In the genomic region with DNA sequence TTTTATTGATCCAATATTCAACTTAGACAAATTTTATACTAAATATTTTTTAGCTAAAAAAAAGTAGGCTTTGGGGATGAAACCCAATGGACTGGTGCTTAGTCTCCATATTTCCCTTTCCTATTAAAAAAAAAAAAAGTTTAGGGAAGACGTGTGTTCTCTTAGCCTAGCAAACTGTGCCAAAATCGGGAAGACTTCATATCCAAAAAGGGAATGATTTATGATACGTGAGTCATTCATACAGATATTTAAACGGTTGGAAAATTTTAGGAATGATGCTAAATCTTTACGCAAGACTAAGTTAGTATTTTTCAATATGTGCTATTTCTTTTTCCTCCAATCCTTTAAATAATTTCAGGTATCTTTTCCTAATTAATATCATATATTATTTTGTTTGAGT, we compare ENCODE assay signal across 20 cellular contexts.
"Had no signal": no experiment of that assay in that cellular context is flagged by ENCODE, and none has a peak within 500 bp of the region (broad histone marks: within the 10 kb centered on the region; RNA-seq: fewer than 3 reads in every experiment).

No MANE protein-coding gene starts in this region.

- ATAC-seq: HepG2, Panc1, Right ventricle myocardium inferior, SK-N-SH treated with all-trans-retinoic acid at 6 μM for 48 hours had no signal

- DNase-seq: IMR-90, Karpas-422, KG1, MM.1S, NCI-H1092 treated with DMSO at 0.1 percent for 48 hours, NCI-H1436, NCI-H187, NCI-H2029, NCI-H2081 treated with DMSO at 0.1 percent for 48 hours, NCI-H2171, NCI-H226, NCI-H510A treated with DMSO at 0.1 percent for 48 hours, NCI-H526, NCI-H774, SHP77 treated with DMSO at 0.1 percent for 48 hours, SJCRH30 had no signal

- H3K4me3 ChIP-seq: SJCRH30 had no signal

- FAIRE-seq: HepG2 had no signal
